In genomic region chrX:106802388-106803275, GRCh38 we compare ENCODE assay signal across 8 cellular contexts. TPM values are rescaled to one million over a fixed set of nuclear protein-coding genes. Genes with fewer than 3 reads are reported as not detected.
DNase-seq lines count a peak whose midpoint lies in the region; ATAC-seq, FAIRE-seq and TF ChIP-seq lines count a peak whose summit lies in the region.

Gene TBC1D8B, plus strand, starts transcription at chrX:106802673. Its CDS starts 181 bp downstream, at chrX:106802854.

- CTCF ChIA-PET in activated CD4-positive, alpha-beta T cell treated with anti-CD3 and anti-CD28 coated beads for 36 hours (lab: Charles Lee) = no interaction called here

- DNase-seq in 8988T (peak; percentile 4), NCI-H2029 treated with DMSO at 0.1 percent for 48 hours (lab: John Stamatoyannopoulos, UW) (peak; percentile 48), lung (ENCODE audit: low spot score) (peak; percentile 79)
- DNase-seq in activated CD4-positive, alpha-beta T cell treated with anti-CD3 and anti-CD28 coated beads for 36 hours = peak; percentile 27
- peak; percentile 9 for DNase-seq in stimulated activated naive CD4-positive, alpha-beta T cell treated with Interleukin-2 at 50 U/mL for 16 hours (lab: John Stamatoyannopoulos, UW)

- no peaks in the 10 kb centered on the region for H3K9me3 Mint-ChIP-seq in activated CD4-positive, alpha-beta T cell treated with anti-CD3 and anti-CD28 coated beads for 36 hours (ENCODE audit: low read depth)

- no peaks in the 10 kb centered on the region for H3K4me1 ChIP-seq in lung (ENCODE audit: control insufficient read depth in 2 of 2, insufficient read depth in 2 of 2, low read length in 2 of 2)

- TF ChIP-seq CTCF in lung (IDR thresholded peaks at IDR 0.05; ENCODE audit: control extremely low read depth, extremely low read depth) = no peak

- POLR2A ChIA-PET in activated CD4-positive, alpha-beta T cell treated with anti-CD3 and anti-CD28 coated beads for 36 hours (lab: Charles Lee) = interaction anchor here (0.6 kb wide), 1 partner anchor 123 kb away, joined by 10 read pairs; no protein-coding TSS in a partner anchor

- no peaks in the 10 kb centered on the region for H3K36me3 ChIP-seq in lung (ENCODE audit: control insufficient read depth in 2 of 2, insufficient read depth in 2 of 2, low read length in 2 of 2)

- ATAC-seq in GM18499 (IDR thresholded peaks at IDR 0.05; ENCODE audit: insufficient read depth, unreplicated experiment) (peak; percentile 95), HG02852 (IDR thresholded peaks at IDR 0.05; ENCODE audit: unreplicated experiment) (peak; percentile 95), lung (ENCODE audit: insufficient read depth, low FRiP score) (peak; percentile 91)
- peak; percentile 93 for ATAC-seq in activated CD4-positive, alpha-beta T cell treated with anti-CD3 and anti-CD28 coated beads for 36 hours

- H3K27ac Mint-ChIP-seq in activated CD4-positive, alpha-beta T cell treated with anti-CD3 and anti-CD28 coated beads for 36 hours = peak within 1 kb of the TSS; percentile 78

- H3K4me3 ChIP-seq in lung = peak within 1 kb of the TSS; percentile 49

- peak within 1 kb of the TSS; percentile 82 for H3K4me3 Mint-ChIP-seq in activated CD4-positive, alpha-beta T cell treated with anti-CD3 and anti-CD28 coated beads for 36 hours

- H3K27me3 ChIP-seq in lung (ENCODE audit: control insufficient read depth, insufficient read depth) = no peaks in the 10 kb centered on the region

- 0 to 25% methylated on average over 31 to 36 of the region's 36 CpGs for WGBS in lung, 2 donors

- H3K9me3 ChIP-seq in lung (ENCODE audit: control insufficient read depth in 2 of 2, insufficient read depth in 1 of 2, low read length in 1 of 2) = no peaks in the 10 kb centered on the region

- peak; percentile 86 for FAIRE-seq in endometrium (lab: Jason Lieb, UNC)

- peaks cover 7% of the 10 kb centered on the region for H3K4me1 Mint-ChIP-seq in activated CD4-positive, alpha-beta T cell treated with anti-CD3 and anti-CD28 coated beads for 36 hours

- H3K27me3 Mint-ChIP-seq in activated CD4-positive, alpha-beta T cell treated with anti-CD3 and anti-CD28 coated beads for 36 hours = peaks cover 37% of the 10 kb centered on the region

- no peaks in the 10 kb centered on the region for H3K36me3 Mint-ChIP-seq in activated CD4-positive, alpha-beta T cell treated with anti-CD3 and anti-CD28 coated beads for 36 hours (ENCODE audit: low read depth)

- H3K27ac ChIP-seq in lung (ENCODE audit: low read depth in 1 of 2, low read length in 1 of 2) = peak within 1 kb of the TSS in 1 of 2 donors; percentile 56

- intact Hi-C loops in activated CD4-positive, alpha-beta T cell treated with anti-CD3 and anti-CD28 coated beads for 36 hours (cut with DNase I, micrococcal nuclease) = no loop called here

RNA-seq across cellular contexts. Expression of gene TBC1D8B, which starts in this region (rescaled TPM):
- under 1 TPM; 0.82 to 0.88 TPM for total RNA-seq in activated CD4-positive, alpha-beta T cell treated with anti-CD3 and anti-CD28 coated beads for 36 hours
- total RNA-seq in lung = 10 to 100 TPM in 1 of 2 donors, 1 to 10 TPM in 1; 5.6 to 20.2 TPM
- 1 to 10 TPM; 2.2 to 2.9 TPM for polyA plus RNA-seq in lung

Comparison
In these comparisons a context has a peak if more than half of its experiments do, and no peak if none do; other contexts are left out.
1. Peak in DNase-seq and ATAC-seq in activated CD4-positive, alpha-beta T cell treated with anti-CD3 and anti-CD28 coated beads for 36 hours; RNA of the gene not detected or under 1 TPM.
2. DNase-seq: peak in every context shown above with its lines; median percentile 79 in lung; 48 in NCI-H2029 treated with DMSO at 0.1 percent for 48 hours; 27 in activated CD4-positive, alpha-beta T cell treated with anti-CD3 and anti-CD28 coated beads for 36 hours; 9 in stimulated activated naive CD4-positive, alpha-beta T cell treated with Interleukin-2 at 50 U/mL for 16 hours; 4 in 8988T.